Comparison of ENCODE assay signal across 16 cellular contexts in the genomic region with DNA sequence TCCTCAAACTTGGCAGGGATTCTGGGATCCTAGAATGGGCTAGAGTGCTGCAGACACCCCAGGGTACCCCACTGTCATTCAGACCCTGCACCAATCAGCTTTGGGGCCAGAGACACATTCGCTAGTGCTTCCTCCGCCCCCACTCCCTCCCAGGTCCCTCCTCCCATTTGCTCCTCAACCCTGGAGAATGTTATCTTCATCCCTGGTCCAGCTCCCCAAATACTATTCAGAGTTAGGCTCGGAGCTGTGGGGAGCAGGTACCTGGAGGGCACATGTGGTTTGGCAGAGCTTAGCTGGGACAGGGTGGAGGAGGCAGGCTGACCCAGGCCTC. TPM values are rescaled to one million over a fixed set of nuclear protein-coding genes. Genes with fewer than 3 reads are reported as not detected.
A peak's percentile ranks its signal among the peaks of the same experiment; 100 is the strongest.
DNase-seq lines count a peak whose midpoint lies in the region; ATAC-seq, FAIRE-seq and TF ChIP-seq lines count a peak whose summit lies in the region.
"Had no signal": no experiment of that assay in that cellular context is flagged by ENCODE, and none has a peak within 500 bp of the region (broad histone marks: within the 10 kb centered on the region; RNA-seq: fewer than 3 reads in every experiment).

No MANE protein-coding gene starts in this region.

- H3K9me3 ChIP-seq in A549 = no peaks in the 10 kb centered on the region
- no peaks in the 10 kb centered on the region for H3K9me3 ChIP-seq in ES-I3 (ENCODE audit: control insufficient read depth, insufficient read depth, low read length)
- H3K9me3 ChIP-seq: adrenal gland, MG63 had no signal

- ATAC-seq in A549 (0 out of 6 replicates have a peak, but pooled peaks of 1 of the 2 experiments have one; percentile 4), GM21717 (IDR thresholded peaks at IDR 0.05; ENCODE audit: unreplicated experiment) (no peak)

- no peaks in the 10 kb centered on the region for H3K9me3 Mint-ChIP-seq in neural crest cell

- H3K27ac Mint-ChIP-seq in neural crest cell (ENCODE audit: unreplicated experiment) = no peak overlapping the region

- POLR2A ChIA-PET in A549 (lab: Yijun Ruan, JAX) = interaction anchor here (0.6 kb wide), 1 partner anchor 23 kb away, joined by 3 read pairs; no protein-coding TSS in a partner anchor

- FAIRE-seq in A549 (lab: Jason Lieb, UNC) = no peak

- no peak for TF ChIP-seq RAD21 in A549 (conservative IDR thresholded peaks at IDR 0.05 in 1 of 2, IDR thresholded peaks at IDR 0.05 in 1 of 2)

- H3K4me1 Mint-ChIP-seq in neural crest cell = no peaks in the 10 kb centered on the region

- H3K36me3 Mint-ChIP-seq in neural crest cell (ENCODE audit: low read depth) = no peaks in the 10 kb centered on the region

- no peak for TF ChIP-seq CTCF in A549 (IDR thresholded peaks at IDR 0.05)
- no peak for TF ChIP-seq CTCF in coronary artery (IDR thresholded peaks at IDR 0.05)
- no peak for TF ChIP-seq CTCF in neural crest cell (conservative IDR thresholded peaks at IDR 0.05)

- no peaks in the 10 kb centered on the region for H3K36me3 ChIP-seq in ES-I3 (ENCODE audit: insufficient read depth, low read length)
- H3K36me3 ChIP-seq: adrenal gland, MG63 had no signal

- no peaks in the 10 kb centered on the region; the same call in 2 of the 3 replicates for H3K4me1 ChIP-seq in A549
- H3K4me1 ChIP-seq in ES-I3 (ENCODE audit: insufficient read depth, low read length) = no peaks in the 10 kb centered on the region

- H3K9ac ChIP-seq in ES-I3 (ENCODE audit: low read depth, low read length) = peak overlapping the region; percentile 70; the same call in 1 of the 2 replicates

- peak overlapping the region; percentile 98; the same call in 1 of the 3 replicates for H3K4me2 ChIP-seq in A549

- H3K4me3 ChIP-seq in A549 = no peak overlapping the region
- H3K4me3 ChIP-seq in coronary artery = peak overlapping the region; percentile 73

- H3K27me3 Mint-ChIP-seq in neural crest cell (ENCODE audit: low read depth) = peaks cover 55% of the 10 kb centered on the region

- TF ChIP-seq EP300 in A549 (IDR thresholded peaks at IDR 0.05) = no peak

- CTCF ChIA-PET in A549 (lab: Yijun Ruan, JAX) = interaction anchor here (0.9 to 4.3 kb wide), 12 partner anchors 9 to 146 kb away, joined by 3 to 56 read pairs (median 11); a partner anchor contains a TSS

- H3K27ac ChIP-seq in A549 = no peak overlapping the region
- no peak overlapping the region for H3K27ac ChIP-seq in coronary artery
- H3K27ac ChIP-seq: adrenal gland, C4-2B had no signal

- peak overlapping the region; percentile 67 for H3K4me3 Mint-ChIP-seq in neural crest cell

- 87% methylated on average over 3 of the region's 3 CpGs for WGBS in A549 (ENCODE audit: missing lambda C conversion rate)

- TF ChIP-seq POLR2A in A549 (IDR thresholded peaks at IDR 0.05; ENCODE audit: low read length) = no peak

- no peak for DNase-seq in A549 (ENCODE audit: low read depth in 1 of 2, low spot score in 1 of 2)
- DNase-seq in coronary artery (ENCODE audit: low spot score) = no peak
- no peak for DNase-seq in neural crest cell (ENCODE audit: low read depth, low spot score)
- DNase-seq in RPMI8226 = no peak
- no peak for DNase-seq in effector CD8-positive, alpha-beta T cell (lab: John Stamatoyannopoulos, UW)
- DNase-seq in COLO668 (lab: John Stamatoyannopoulos, UW; ENCODE audit: unreplicated experiment) = no peak
- DNase-seq: adrenal gland; effector CD4-positive, alpha-beta T cell; MG63; OCI-M1; T1000 had no signal

TF ChIP-seq in A549, 52 proteins besides CTCF, POLR2A, EP300 and RAD21:
- TF ChIP-seq NPAS2 (CRISPR knock-in tag; IDR thresholded peaks at IDR 0.05; ENCODE audit: borderline replicate concordance) (no peak), CHD4 (IDR thresholded peaks at IDR 0.05; ENCODE audit: borderline replicate concordance) (no peak), NFE2L2 (conservative IDR thresholded peaks at IDR 0.05; ENCODE audit: low read length) (no peak)
- TF ChIP-seq, protein P1, sequence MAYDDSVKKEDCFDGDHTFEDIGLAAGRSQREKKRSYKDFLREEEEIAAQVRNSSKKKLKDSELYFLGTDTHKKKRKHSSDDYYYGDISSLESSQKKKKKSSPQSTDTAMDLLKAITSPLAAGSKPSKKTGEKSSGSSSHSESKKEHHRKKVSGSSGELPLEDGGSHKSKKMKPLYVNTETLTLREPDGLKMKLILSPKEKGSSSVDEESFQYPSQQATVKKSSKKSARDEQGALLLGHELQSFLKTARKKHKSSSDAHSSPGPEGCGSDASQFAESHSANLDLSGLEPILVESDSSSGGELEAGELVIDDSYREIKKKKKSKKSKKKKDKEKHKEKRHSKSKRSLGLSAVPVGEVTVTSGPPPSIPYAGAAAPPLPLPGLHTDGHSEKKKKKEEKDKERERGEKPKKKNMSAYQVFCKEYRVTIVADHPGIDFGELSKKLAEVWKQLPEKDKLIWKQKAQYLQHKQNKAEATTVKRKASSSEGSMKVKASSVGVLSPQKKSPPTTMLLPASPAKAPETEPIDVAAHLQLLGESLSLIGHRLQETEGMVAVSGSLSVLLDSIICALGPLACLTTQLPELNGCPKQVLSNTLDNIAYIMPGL (CRISPR knock-in tag; IDR thresholded peaks at IDR 0.05; ENCODE audit: borderline replicate concordance) = no peak
- TF ChIP-seq, protein P2, sequence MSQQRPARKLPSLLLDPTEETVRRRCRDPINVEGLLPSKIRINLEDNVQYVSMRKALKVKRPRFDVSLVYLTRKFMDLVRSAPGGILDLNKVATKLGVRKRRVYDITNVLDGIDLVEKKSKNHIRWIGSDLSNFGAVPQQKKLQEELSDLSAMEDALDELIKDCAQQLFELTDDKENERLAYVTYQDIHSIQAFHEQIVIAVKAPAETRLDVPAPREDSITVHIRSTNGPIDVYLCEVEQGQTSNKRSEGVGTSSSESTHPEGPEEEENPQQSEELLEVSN (IDR thresholded peaks at IDR 0.05; ENCODE audit: borderline replicate concordance, low read depth) = no peak
TF ChIP-seq in A549: peak in this region for 0.

RNA-seq across cellular contexts. Expression of a gene that starts 19.4 kb away (rescaled TPM):
- polyA plus RNA-seq in A549 (2011; rRNA removed) (0.03 TPM in 1 of 2 replicates, not detected in the other), A549 (2017; fragmentation: RNase III; extraction: RNeasy Plus Mini Kit Qiagen cat#74134 plus additional on column Dnase treatment) (not detected in 3 replicates)
- polyA plus RNA-seq in A549 (2012; cell fraction: cytosol; rRNA removed) = not detected in 2 replicates
- not detected in 2 replicates for polyA plus RNA-seq in A549 (2012; cell fraction: nucleus; rRNA removed)
- not detected in 2 replicates for polyA minus RNA-seq in A549 (2011; rRNA and poly(A)+ RNA removed)
- total RNA-seq in neural crest cell = 0.89 and 1.2 TPM in 2 replicates
- total RNA-seq: activated CD8-positive, alpha-beta memory T cell treated with anti-CD3 and anti-CD28 coated beads for 36 hours; adrenal gland; mononuclear cell had no signal
- polyA plus RNA-seq: adrenal gland had no signal

RNA-seq across cellular contexts. Expression of a gene that starts 44.1 kb away (rescaled TPM):
- polyA plus RNA-seq in A549 (2011; rRNA removed) = 13.9 and 22.7 TPM in 2 replicates
- 21.9 and 22.8 TPM in 2 replicates for polyA plus RNA-seq in A549 (2012; cell fraction: cytosol; rRNA removed)
- polyA plus RNA-seq in A549 (2012; cell fraction: nucleus; rRNA removed) = 102 and 121 TPM in 2 replicates
- 31.2 to 36.6 TPM (median 35.8 TPM) in 3 replicates for polyA plus RNA-seq in A549 (2017; fragmentation: RNase III; extraction: RNeasy Plus Mini Kit Qiagen cat#74134 plus additional on column Dnase treatment)
- polyA minus RNA-seq in A549 (2011; rRNA and poly(A)+ RNA removed) = 33.9 and 36.6 TPM in 2 replicates
- 98.8 TPM in 2 replicates for total RNA-seq in neural crest cell
